In genomic region chr12:41635731-41636130, GRCh38 we compare ENCODE assay signal across 29 cellular contexts.
"Had no signal": no experiment of that assay in that cellular context is flagged by ENCODE, and none has a peak within 500 bp of the region (broad histone marks: within the 10 kb centered on the region; RNA-seq: fewer than 3 reads in every experiment).

No MANE protein-coding gene starts in this region.

- H3K27me3 Mint-ChIP-seq: activated CD4-positive, alpha-beta memory T cell treated with anti-CD3 and anti-CD28 coated beads for 36 hours; activated CD4-positive, alpha-beta T cell treated with anti-CD3 and anti-CD28 coated beads for 36 hours; activated CD4-positive, alpha-beta T cell treated with anti-CD3 and anti-CD28 coated beads, Interleukin-2, amount 10 ng/mL, durations not matched to agents 24 days and 14 days; activated CD8-positive, alpha-beta memory T cell treated with anti-CD3 and anti-CD28 coated beads, Interleukin-2, amount 10 ng/mL, durations not matched to agents 7 days and 5 days; activated naive CD4-positive, alpha-beta T cell treated with anti-CD3 and anti-CD28 coated beads, Interleukin-2, amount 10 ng/mL, durations not matched to agents 7 days and 5 days; activated naive CD8-positive, alpha-beta T cell treated with anti-CD3 and anti-CD28 coated beads, Interleukin-2, amount 10 ng/mL, durations not matched to agents 7 days and 5 days; central memory CD8-positive, alpha-beta T cell; dendritic cell treated with granulocyte-macrophage colony-stimulating factor and Interleukin-4, amounts not matched to agents 40 ng/mL and 50 ng/mL, for 4 days; T-cell had no signal

- H3K9me3 ChIP-seq: ascending aorta had no signal

- H3K36me3 Mint-ChIP-seq: activated CD4-positive, alpha-beta memory T cell treated with anti-CD3 and anti-CD28 coated beads for 36 hours; activated CD8-positive, alpha-beta memory T cell treated with anti-CD3 and anti-CD28 coated beads, Interleukin-2, amount 10 ng/mL, durations not matched to agents 7 days and 5 days; activated naive CD4-positive, alpha-beta T cell treated with anti-CD3 and anti-CD28 coated beads, Interleukin-2, amount 10 ng/mL, durations not matched to agents 7 days and 5 days; activated naive CD4-positive, alpha-beta T cell treated with anti-CD3 and anti-CD28 coated beads, Interleukin-2, amount 50 U/mL, for 72 hours; activated naive CD8-positive, alpha-beta T cell treated with anti-CD3 and anti-CD28 coated beads, Interleukin-2, amount 10 ng/mL, durations not matched to agents 7 days and 5 days; T-cell had no signal

- ATAC-seq: activated CD4-positive, alpha-beta T cell treated with anti-CD3 and anti-CD28 coated beads for 36 hours; activated CD8-positive, alpha-beta memory T cell treated with anti-CD3 and anti-CD28 coated beads, Interleukin-2, amount 10 ng/mL, durations not matched to agents 7 days and 5 days; activated CD8-positive, alpha-beta T cell treated with anti-CD3 and anti-CD28 coated beads, Interleukin-2, amount 10 ng/mL, durations not matched to agents 7 days and 5 days; activated naive CD4-positive, alpha-beta T cell treated with anti-CD3 and anti-CD28 coated beads, Interleukin-2, amount 50 U/mL, for 72 hours; activated T-cell treated with anti-CD3 and anti-CD28 coated beads, Interleukin-2, amount 50 U/mL, for 72 hours; esophagus mucosa; T-cell had no signal

- H3K9me3 Mint-ChIP-seq: activated CD4-positive, alpha-beta memory T cell treated with anti-CD3 and anti-CD28 coated beads for 36 hours; activated CD4-positive, alpha-beta T cell treated with anti-CD3 and anti-CD28 coated beads, Interleukin-2, amount 10 ng/mL, durations not matched to agents 24 days and 14 days; central memory CD8-positive, alpha-beta T cell; dendritic cell treated with granulocyte-macrophage colony-stimulating factor and Interleukin-4, amounts not matched to agents 40 ng/mL and 50 ng/mL, for 4 days had no signal

- H3K27ac Mint-ChIP-seq: activated CD4-positive, alpha-beta memory T cell treated with anti-CD3 and anti-CD28 coated beads for 36 hours; activated CD4-positive, alpha-beta T cell treated with anti-CD3 and anti-CD28 coated beads for 36 hours; activated CD4-positive, alpha-beta T cell treated with anti-CD3 and anti-CD28 coated beads, Interleukin-2, amount 10 ng/mL, durations not matched to agents 24 days and 14 days; activated CD8-positive, alpha-beta memory T cell treated with anti-CD3 and anti-CD28 coated beads, Interleukin-2, amount 10 ng/mL, durations not matched to agents 7 days and 5 days; activated CD8-positive, alpha-beta T cell treated with anti-CD3 and anti-CD28 coated beads, Interleukin-2, amount 10 ng/mL, durations not matched to agents 7 days and 5 days; activated naive CD4-positive, alpha-beta T cell treated with anti-CD3 and anti-CD28 coated beads, Interleukin-2, amount 10 ng/mL, durations not matched to agents 7 days and 5 days; activated naive CD4-positive, alpha-beta T cell treated with anti-CD3 and anti-CD28 coated beads, Interleukin-2, amount 50 U/mL, for 72 hours; activated naive CD8-positive, alpha-beta T cell treated with anti-CD3 and anti-CD28 coated beads, Interleukin-2, amount 10 ng/mL, durations not matched to agents 7 days and 5 days; activated T-cell treated with anti-CD3 and anti-CD28 coated beads, Interleukin-2, amount 50 U/mL, for 72 hours; dendritic cell treated with granulocyte-macrophage colony-stimulating factor and Interleukin-4, amounts not matched to agents 40 ng/mL and 50 ng/mL, for 4 days; endodermal cell; T-cell; T-helper 1 cell treated with Interleukin-12 subunit alpha and Interleukin-12 subunit beta and Interleukin-4 antibody, amounts not matched to agents 30 μg/mL and 1 μg/mL, for 36 hours had no signal

- H3K4me1 Mint-ChIP-seq: activated CD4-positive, alpha-beta T cell treated with anti-CD3 and anti-CD28 coated beads for 36 hours; activated CD4-positive, alpha-beta T cell treated with anti-CD3 and anti-CD28 coated beads, Interleukin-2, amount 10 ng/mL, durations not matched to agents 24 days and 14 days; activated CD8-positive, alpha-beta memory T cell treated with anti-CD3 and anti-CD28 coated beads, Interleukin-2, amount 10 ng/mL, durations not matched to agents 7 days and 5 days; activated naive CD4-positive, alpha-beta T cell treated with anti-CD3 and anti-CD28 coated beads, Interleukin-2, amount 10 ng/mL, durations not matched to agents 7 days and 5 days; activated naive CD8-positive, alpha-beta T cell treated with anti-CD3 and anti-CD28 coated beads, Interleukin-2, amount 10 ng/mL, durations not matched to agents 7 days and 5 days; central memory CD8-positive, alpha-beta T cell; T-cell had no signal

- H3K36me3 ChIP-seq: ascending aorta, brain microvascular endothelial cell had no signal

- H3K27me3 ChIP-seq: ascending aorta, brain microvascular endothelial cell, dorsolateral prefrontal cortex had no signal

- DNase-seq: activated CD4-positive, alpha-beta memory T cell treated with anti-CD3 and anti-CD28 coated beads for 36 hours; activated CD4-positive, alpha-beta T cell treated with anti-CD3 and anti-CD28 coated beads for 36 hours; activated CD4-positive, alpha-beta T cell treated with anti-CD3 and anti-CD28 coated beads, Interleukin-2, amount 10 ng/mL, durations not matched to agents 24 days and 14 days; activated CD4-positive, CD25-positive, alpha-beta regulatory T cell; activated CD4-positive, CD25-positive, alpha-beta regulatory T cell treated with anti-CD3 and anti-CD28 coated beads, Interleukin-2, amount 50 U/mL, for 72 hours; activated CD8-positive, alpha-beta memory T cell treated with anti-CD3 and anti-CD28 coated beads, Interleukin-2, amount 10 ng/mL, durations not matched to agents 7 days and 5 days; activated CD8-positive, alpha-beta memory T cell treated with anti-CD3 and anti-CD28 coated beads, Interleukin-2, amount 50 U/mL, for 4 hours; activated CD8-positive, alpha-beta T cell treated with anti-CD3 and anti-CD28 coated beads, Interleukin-2, amount 10 ng/mL, durations not matched to agents 7 days and 5 days; activated gamma-delta T cell; activated naive CD4-positive, alpha-beta T cell; activated naive CD4-positive, alpha-beta T cell treated with anti-CD3 and anti-CD28 coated beads, Interleukin-2, amount 10 ng/mL, durations not matched to agents 7 days and 5 days; activated naive CD8-positive, alpha-beta T cell treated with anti-CD3 and anti-CD28 coated beads, Interleukin-2, amount 10 ng/mL, durations not matched to agents 7 days and 5 days; activated T-cell treated with anti-CD3 and anti-CD28 coated beads, Interleukin-2, amount 50 U/mL, for 1 hour; activated T-cell treated with anti-CD3 and anti-CD28 coated beads, Interleukin-2, amount 50 U/mL, for 72 hours; brain microvascular endothelial cell; dorsolateral prefrontal cortex; effector memory CD4-positive, alpha-beta T cell; endodermal cell; foreskin fibroblast; head of caudate nucleus; T-cell; T-helper 9 cell had no signal

- H3K4me3 ChIP-seq: ascending aorta, coronary artery, dorsolateral prefrontal cortex had no signal

- H3K4me1 ChIP-seq: ascending aorta had no signal

- H3K4me3 Mint-ChIP-seq: activated CD4-positive, alpha-beta memory T cell treated with anti-CD3 and anti-CD28 coated beads for 36 hours; activated CD4-positive, alpha-beta T cell treated with anti-CD3 and anti-CD28 coated beads for 36 hours; activated CD4-positive, alpha-beta T cell treated with anti-CD3 and anti-CD28 coated beads, Interleukin-2, amount 10 ng/mL, durations not matched to agents 24 days and 14 days; activated CD8-positive, alpha-beta memory T cell treated with anti-CD3 and anti-CD28 coated beads, Interleukin-2, amount 10 ng/mL, durations not matched to agents 7 days and 5 days; activated CD8-positive, alpha-beta T cell treated with anti-CD3 and anti-CD28 coated beads, Interleukin-2, amount 10 ng/mL, durations not matched to agents 7 days and 5 days; activated naive CD4-positive, alpha-beta T cell treated with anti-CD3 and anti-CD28 coated beads, Interleukin-2, amount 10 ng/mL, durations not matched to agents 7 days and 5 days; activated naive CD8-positive, alpha-beta T cell treated with anti-CD3 and anti-CD28 coated beads, Interleukin-2, amount 10 ng/mL, durations not matched to agents 7 days and 5 days; activated T-cell treated with anti-CD3 and anti-CD28 coated beads, Interleukin-2, amount 50 U/mL, for 72 hours; central memory CD8-positive, alpha-beta T cell; dendritic cell treated with granulocyte-macrophage colony-stimulating factor and Interleukin-4, amounts not matched to agents 40 ng/mL and 50 ng/mL, for 4 days; endodermal cell; T-cell; T-helper 1 cell treated with Interleukin-12 subunit alpha and Interleukin-12 subunit beta and Interleukin-4 antibody, amounts not matched to agents 30 μg/mL and 1 μg/mL, for 36 hours had no signal

- H3K27ac ChIP-seq: ascending aorta, brain microvascular endothelial cell, coronary artery, dorsolateral prefrontal cortex had no signal
